In the genomic region with DNA sequence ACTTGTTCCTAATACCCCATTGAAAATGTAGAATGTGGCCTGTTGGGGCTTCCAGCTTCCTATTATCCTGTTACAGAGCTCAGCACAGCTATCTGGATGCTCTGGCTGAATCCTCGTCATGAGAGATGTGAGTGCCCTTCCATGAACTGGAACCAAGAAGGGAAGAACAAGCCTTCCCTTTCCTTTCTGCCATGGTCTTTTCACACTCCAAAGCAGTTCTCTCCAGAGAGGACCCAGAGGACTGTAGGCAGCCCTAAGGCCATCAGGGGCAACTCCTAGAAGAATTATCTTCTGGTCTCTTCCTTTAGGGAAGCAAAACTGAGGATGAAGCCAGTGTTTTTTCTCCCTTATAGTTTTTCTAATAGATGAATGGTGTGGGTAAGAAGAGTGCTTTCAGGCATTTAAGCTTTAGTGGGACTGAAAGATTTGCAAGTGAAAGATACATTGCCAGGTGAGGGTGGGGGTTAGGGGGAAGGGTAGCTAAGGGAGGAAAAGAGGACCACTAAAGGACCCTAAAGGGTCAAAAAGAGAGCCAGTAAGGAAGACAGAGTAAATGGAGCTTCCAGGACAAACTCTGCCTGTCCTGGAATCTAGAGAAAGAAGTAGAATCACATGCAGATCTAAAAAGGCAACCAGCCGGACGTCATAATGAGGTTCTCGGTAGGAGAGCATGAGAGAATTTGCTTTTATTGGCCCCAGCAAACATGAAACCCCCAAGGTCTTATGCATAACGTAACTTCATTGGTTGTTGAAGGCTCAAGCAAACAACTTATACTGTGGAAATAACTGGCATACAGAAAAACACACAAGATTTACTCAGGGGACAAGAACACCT, we compare ENCODE assay signal across 1 cellular context.
TF ChIP-seq lines count a peak whose summit lies in the region.

No MANE protein-coding gene starts in this region.

TF ChIP-seq in GM23338, 12 proteins besides CTCF, POLR2A, EP300 and RAD21 (continued from another document):
- TF ChIP-seq REST (IDR thresholded peaks at IDR 0.05; ENCODE audit: unreplicated experiment), result no peak
